Comparison of ENCODE assay signal across 26 cellular contexts in the genomic region with DNA sequence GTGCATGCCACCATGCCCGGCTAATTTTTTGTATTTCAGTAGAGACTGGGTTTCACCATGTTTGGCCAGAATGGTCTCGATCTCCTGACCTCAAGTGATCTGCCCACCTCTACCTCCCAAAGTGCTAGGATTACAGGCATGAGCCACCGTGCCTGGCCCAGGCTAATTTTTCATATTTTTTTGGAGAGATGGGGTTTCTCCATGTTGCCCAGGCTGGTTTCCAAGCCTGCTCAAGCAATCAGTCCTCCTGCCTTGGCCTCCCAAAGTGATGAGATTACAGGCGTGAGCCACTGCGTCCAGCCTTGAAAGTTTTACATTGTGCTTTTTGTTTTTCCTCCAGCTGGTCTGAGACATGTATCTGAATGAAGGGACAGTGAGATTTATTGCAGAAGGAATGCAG. TPM values are rescaled to one million over a fixed set of nuclear protein-coding genes. Genes with fewer than 3 reads are reported as not detected.
"Had no signal": no experiment of that assay in that cellular context is flagged by ENCODE, and none has a peak within 500 bp of the region (broad histone marks: within the 10 kb centered on the region; RNA-seq: fewer than 3 reads in every experiment).

No MANE protein-coding gene starts in this region.

- H3K27ac ChIP-seq: coronary artery, esophagus muscularis mucosa, foreskin keratinocyte, gastroesophageal sphincter, heart left ventricle, hepatocyte, neural progenitor cell, parathyroid adenoma, prostate gland, right atrium auricular region, skin epidermis, thoracic aorta, tibial nerve, upper lobe of left lung, uterus had no signal

- H3K4me3 Mint-ChIP-seq: naive thymus-derived CD8-positive, alpha-beta T cell; neural progenitor cell; stimulated activated naive B cell treated with anti-CD40 and anti-IgM and Interleukin-4, amounts not matched to agents 10 μg/mL and 1 μg/mL and 100 μg/mL, for 72 hours; stimulated activated naive CD8-positive, alpha-beta T cell treated with anti-CD3 and anti-CD28 coated beads, Interleukin-15, Interleukin-2, amounts not matched to agents 100 ng/mL and 50 ng/mL, for 24 hours had no signal

- H3K27ac Mint-ChIP-seq: naive thymus-derived CD8-positive, alpha-beta T cell; neural progenitor cell; stimulated activated naive B cell treated with anti-CD40 and anti-IgM and Interleukin-4, amounts not matched to agents 10 μg/mL and 1 μg/mL and 100 μg/mL, for 72 hours; stimulated activated naive CD8-positive, alpha-beta T cell treated with anti-CD3 and anti-CD28 coated beads, Interleukin-15, Interleukin-2, amounts not matched to agents 100 ng/mL and 50 ng/mL, for 24 hours had no signal

- H3K9me3 ChIP-seq: esophagus muscularis mucosa, gastroesophageal sphincter, heart left ventricle, prostate gland, right atrium auricular region, thoracic aorta, tibial nerve, upper lobe of left lung, uterus had no signal

- ATAC-seq: foreskin keratinocyte; gastroesophageal sphincter; heart left ventricle; left lobe of liver; naive thymus-derived CD8-positive, alpha-beta T cell; stimulated activated naive B cell treated with anti-CD40 and anti-IgM and Interleukin-4, amounts not matched to agents 10 μg/mL and 1 μg/mL and 100 μg/mL, for 72 hours had no signal

- H3K27me3 Mint-ChIP-seq: stimulated activated naive CD8-positive, alpha-beta T cell treated with anti-CD3 and anti-CD28 coated beads, Interleukin-15, Interleukin-2, amounts not matched to agents 100 ng/mL and 50 ng/mL, for 24 hours had no signal

- H3K36me3 Mint-ChIP-seq: naive thymus-derived CD8-positive, alpha-beta T cell; stimulated activated naive B cell treated with anti-CD40 and anti-IgM and Interleukin-4, amounts not matched to agents 10 μg/mL and 1 μg/mL and 100 μg/mL, for 72 hours had no signal

- H3K36me3 ChIP-seq: esophagus muscularis mucosa, gastroesophageal sphincter, heart left ventricle, neural progenitor cell, prostate gland, right atrium auricular region, thoracic aorta, tibial nerve, upper lobe of left lung, uterus had no signal

- H3K9me3 Mint-ChIP-seq: neural progenitor cell; stimulated activated naive B cell treated with anti-CD40 and anti-IgM and Interleukin-4, amounts not matched to agents 10 μg/mL and 1 μg/mL and 100 μg/mL, for 72 hours; stimulated activated naive CD8-positive, alpha-beta T cell treated with anti-CD3 and anti-CD28 coated beads, Interleukin-15, Interleukin-2, amounts not matched to agents 100 ng/mL and 50 ng/mL, for 24 hours had no signal

- H3K27me3 ChIP-seq: esophagus muscularis mucosa, gastroesophageal sphincter, heart left ventricle, hepatocyte, right atrium auricular region, tibial nerve, upper lobe of left lung, uterus had no signal

- H3K4me3 ChIP-seq: coronary artery, esophagus muscularis mucosa, gastroesophageal sphincter, heart left ventricle, hepatocyte, neural progenitor cell, prostate gland, right atrium auricular region, skin epidermis, thoracic aorta, tibial nerve, upper lobe of left lung, uterus had no signal

- H3K4me1 ChIP-seq: uterus had no signal

- DNase-seq: dermis blood vessel endothelial cell; effector memory CD4-positive, alpha-beta T cell; foreskin keratinocyte; heart left ventricle; kidney; mammary epithelial cell; mesendoderm; naive thymus-derived CD8-positive, alpha-beta T cell; stimulated activated CD4-positive, alpha-beta T cell treated with anti-CD3 and anti-CD28 coated beads, Interleukin-15, amount 100 ng/mL, for 24 hours; stimulated activated CD4-positive, alpha-beta T cell treated with anti-CD3 and anti-CD28 coated beads, Interleukin-2, amount 100 ng/mL, for 48 hours; stimulated activated naive B cell treated with anti-CD40 and anti-IgM and Interleukin-4, amounts not matched to agents 10 μg/mL and 1 μg/mL and 100 μg/mL, for 72 hours; upper lobe of left lung; uterus had no signal

RNA-seq across cellular contexts. Expression of gene C1QTNF1, which starts 47.2 kb away (rescaled TPM):
- total RNA-seq: naive thymus-derived CD8-positive, alpha-beta T cell had no signal
- polyA plus RNA-seq: naive thymus-derived CD8-positive, alpha-beta T cell had no signal
